1 cellular context compared by ENCODE assay signal in genomic region chr1:11746092-11746491, GRCh38.
TF ChIP-seq lines count a peak whose summit lies in the region.

No MANE protein-coding gene starts in this region.

TF ChIP-seq in SK-N-SH treated with all-trans-retinoic acid at 6 μM for 48 hours, 23 proteins besides CTCF, POLR2A, EP300 and RAD21 (continued from another document):
- TF ChIP-seq PATZ1 (CRISPR knock-in tag; IDR thresholded peaks at IDR 0.05; ENCODE audit: borderline replicate concordance): no peak
- TF ChIP-seq TCF4 (CRISPR knock-in tag; IDR thresholded peaks at IDR 0.05; ENCODE audit: borderline replicate concordance): no peak
- TF ChIP-seq PPARA (CRISPR knock-in tag; IDR thresholded peaks at IDR 0.05; ENCODE audit: borderline replicate concordance): no peak
